ENCODE assay signal across 20 cellular contexts in genomic region chr20:60219984-60220540, GRCh38.
"Had no signal": no experiment of that assay in that cellular context is flagged by ENCODE, and none has a peak within 500 bp of the region (broad histone marks: within the 10 kb centered on the region; RNA-seq: fewer than 3 reads in every experiment).

No MANE protein-coding gene starts in this region.

- FAIRE-seq: bronchial epithelial cell, keratinocyte, small intestine, urothelium cell line had no signal

- ATAC-seq: activated CD4-positive, alpha-beta T cell treated with anti-CD3 and anti-CD28 coated beads for 36 hours; activated T-cell treated with anti-CD3 and anti-CD28 coated beads, Interleukin-2, amount 50 U/mL, for 72 hours; foreskin keratinocyte; left colon; sciatic nerve; stimulated activated memory B cell treated with anti-CD40 and anti-IgM and Interleukin-4, amounts not matched to agents 10 μg/mL and 1 μg/mL and 100 μg/mL, for 72 hours had no signal

- H3K36me3 ChIP-seq: colonic mucosa, transverse colon had no signal

- H3K4me3 ChIP-seq: colonic mucosa, transverse colon had no signal

- DNase-seq: activated B cell treated with CpG ODN at 0.5 μM for 24 hours; activated CD4-positive, alpha-beta T cell treated with anti-CD3 and anti-CD28 coated beads for 36 hours; activated CD4-positive, alpha-beta T cell treated with anti-CD3 and anti-CD28 coated beads, Interleukin-2, amount 50 U/mL, for 48 hours; activated effector memory CD4-positive, alpha-beta T cell treated with Interleukin-2 at 50 U/mL for 16 hours; activated naive CD4-positive, alpha-beta T cell treated with anti-CD3 and anti-CD28 coated beads for 36 hours; activated naive CD8-positive, alpha-beta T cell treated with anti-CD3 and anti-CD28 coated beads, Interleukin-2, amount 10 ng/mL, durations not matched to agents 7 days and 5 days; activated T-cell treated with anti-CD3 and anti-CD28 coated beads, Interleukin-2, amount 50 U/mL, for 72 hours; amniotic stem cell; colonic mucosa; foreskin keratinocyte; left colon; small intestine; T-helper 9 cell; transverse colon had no signal

- H3K9me3 ChIP-seq: colonic mucosa, neutrophil, transverse colon had no signal

- H3K4me1 ChIP-seq: colonic mucosa, foreskin keratinocyte, transverse colon had no signal
